In the genomic region with DNA sequence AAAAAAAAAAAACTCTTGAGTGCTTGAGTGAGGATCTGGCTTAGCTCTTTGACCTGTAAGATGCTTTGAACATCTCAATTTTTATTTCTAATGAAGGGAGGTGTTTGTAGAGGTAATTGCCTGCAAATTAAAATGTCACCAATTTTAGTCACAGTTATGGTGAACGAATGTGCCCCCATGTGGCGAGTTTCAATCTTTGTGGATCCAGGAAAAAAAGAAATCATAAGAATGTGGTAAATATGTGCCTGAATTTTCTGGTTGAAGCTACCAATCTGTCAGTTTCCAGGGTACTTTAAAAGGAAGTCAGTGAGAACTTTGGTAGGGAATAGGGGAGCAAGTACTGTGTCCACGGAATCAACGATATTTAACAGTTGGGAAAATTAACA, we compare ENCODE assay signal across 22 cellular contexts.
DNase-seq lines count a peak whose midpoint lies in the region; TF ChIP-seq lines count a peak whose summit lies in the region.
"Had no signal": no experiment of that assay in that cellular context is flagged by ENCODE, and none has a peak within 500 bp of the region (broad histone marks: within the 10 kb centered on the region; RNA-seq: fewer than 3 reads in every experiment).

No MANE protein-coding gene starts in this region.

- H3K9me3 ChIP-seq in H9 (ENCODE audit: control insufficient read depth, low read depth, low read length) = no peaks in the 10 kb centered on the region
- H3K9me3 ChIP-seq: gastrocnemius medialis had no signal

- no peak overlapping the region for H3K9ac ChIP-seq in H9 (ENCODE audit: extremely low read depth, insufficient read length, low read length)

- no peaks in the 10 kb centered on the region for H3K27me3 ChIP-seq in H9 (ENCODE audit: insufficient read depth, low read length)
- H3K27me3 ChIP-seq: dorsolateral prefrontal cortex, gastrocnemius medialis had no signal

- H2BK5ac ChIP-seq in H9 (ENCODE audit: insufficient read length, low read length) = no peak overlapping the region

- no peaks in the 10 kb centered on the region for H3K4me1 ChIP-seq in H9 (ENCODE audit: insufficient read depth, low read length)
- H3K4me1 ChIP-seq: gastrocnemius medialis had no signal

- H3K9me3 Mint-ChIP-seq in H9 (no peaks in the 10 kb centered on the region), chondrocyte (ENCODE audit: low read depth) (no peaks in the 10 kb centered on the region)

- no peak overlapping the region for H4K5ac ChIP-seq in H9 (ENCODE audit: insufficient read length, low read depth, low read length)

- H3K27ac ChIP-seq in H9 (ENCODE audit: insufficient read length, low read depth, low read length) = no peak overlapping the region
- H3K27ac ChIP-seq: dorsolateral prefrontal cortex, gastrocnemius medialis, RWPE1 had no signal

- no peak overlapping the region for H3K14ac ChIP-seq in H9 (ENCODE audit: insufficient read depth, low read length)

- no peak overlapping the region for H3K4me2 ChIP-seq in H9 (ENCODE audit: insufficient read depth, insufficient read length, low read length)

- H3K4ac ChIP-seq in H9 (ENCODE audit: low read depth, low read length) = no peak overlapping the region

- no peak overlapping the region for H3K56ac ChIP-seq in H9 (ENCODE audit: insufficient read length, low read depth, low read length)

- H2AFZ ChIP-seq in H9 (ENCODE audit: low read length) = no peak overlapping the region

- H3K23me2 ChIP-seq in H9 (ENCODE audit: insufficient read length, low read depth, low read length, poor library complexity, severe bottlenecking) = no peaks in the 10 kb centered on the region

- H2BK120ac ChIP-seq in H9 (ENCODE audit: low read depth, low read length, poor library complexity, severe bottlenecking) = no peak overlapping the region

- no CpG with 5 or more reads among the region's 4 CpGs for WGBS in H9 (ENCODE audit: extremely low coverage, insufficient read length, low lambda C conversion rate)

- H3T11ph ChIP-seq in H9 (ENCODE audit: low read length) = no peak overlapping the region

- H2BK20ac ChIP-seq in H9 (ENCODE audit: low read depth, low read length, poor library complexity, severe bottlenecking) = no peak overlapping the region

- H2AK5ac ChIP-seq in H9 (ENCODE audit: insufficient read length, low read length) = no peak overlapping the region

- H3K27ac Mint-ChIP-seq in H9 (no peak overlapping the region), chondrocyte (ENCODE audit: unreplicated experiment) (no peak overlapping the region)
- H3K27ac Mint-ChIP-seq: CD4-positive, alpha-beta memory T cell; naive thymus-derived CD4-positive, alpha-beta T cell had no signal

- H3K23ac ChIP-seq in H9 (ENCODE audit: insufficient read length, low read depth, low read length) = no peak overlapping the region

- H3K4me1 Mint-ChIP-seq in H9 = no peaks in the 10 kb centered on the region
- H3K4me1 Mint-ChIP-seq in chondrocyte (ENCODE audit: low read depth) = no peaks in the 10 kb centered on the region
- H3K4me1 Mint-ChIP-seq: CD4-positive, alpha-beta memory T cell; naive thymus-derived CD4-positive, alpha-beta T cell had no signal

- H2BK12ac ChIP-seq in H9 (ENCODE audit: insufficient read length, low read depth, low read length) = no peak overlapping the region

- no peak overlapping the region for H2BK15ac ChIP-seq in H9 (ENCODE audit: low read depth, low read length)

- no peaks in the 10 kb centered on the region for H3K79me1 ChIP-seq in H9 (ENCODE audit: insufficient read depth, low read depth, low read length, poor library complexity, severe bottlenecking)

- TF ChIP-seq CTCF in H9 (conservative IDR thresholded peaks at IDR 0.05) (peak; percentile 37; the same call in 2 of the 3 replicates), choroid plexus epithelial cell (conservative IDR thresholded peaks at IDR 0.05; ENCODE audit: low read depth, low read length) (no peak), chondrocyte (IDR thresholded peaks at IDR 0.05) (no peak)

- no peaks in the 10 kb centered on the region for H3K36me3 Mint-ChIP-seq in H9 (ENCODE audit: insufficient read depth in 1 of 3, low read depth in 3 of 3)
- H3K36me3 Mint-ChIP-seq in chondrocyte (ENCODE audit: low read depth) = no peaks in the 10 kb centered on the region
- H3K36me3 Mint-ChIP-seq: CD4-positive, alpha-beta memory T cell; naive thymus-derived CD4-positive, alpha-beta T cell had no signal

- no peak overlapping the region for H4K8ac ChIP-seq in H9 (replicated peaks; ENCODE audit: insufficient read length, low read depth, low read length)

- no peak overlapping the region for H3K4me3 ChIP-seq in choroid plexus epithelial cell (ENCODE audit: low read depth, low read length)
- H3K4me3 ChIP-seq: dorsolateral prefrontal cortex, gastrocnemius medialis had no signal

- H3K27me3 Mint-ChIP-seq in H9 (ENCODE audit: low read depth) = no peaks in the 10 kb centered on the region
- no peaks in the 10 kb centered on the region for H3K27me3 Mint-ChIP-seq in chondrocyte (ENCODE audit: low read depth)
- H3K27me3 Mint-ChIP-seq: CD4-positive, alpha-beta memory T cell; naive thymus-derived CD4-positive, alpha-beta T cell had no signal

- H3K4me3 Mint-ChIP-seq in H9 = no peak overlapping the region
- H3K4me3 Mint-ChIP-seq in chondrocyte (ENCODE audit: unreplicated experiment) = no peak overlapping the region
- H3K4me3 Mint-ChIP-seq: CD4-positive, alpha-beta memory T cell; naive thymus-derived CD4-positive, alpha-beta T cell had no signal

- no peaks in the 10 kb centered on the region for H3K79me2 ChIP-seq in H9 (ENCODE audit: insufficient read depth, low read length)

- H4K91ac ChIP-seq in H9 (ENCODE audit: insufficient read length, low read depth, low read length) = no peak overlapping the region

- DNase-seq in A172 (ENCODE audit: low spot score) (peak; percentile 13), H9 (no peak), NCI-H1694 treated with DMSO at 0.1 percent for 48 hours (lab: John Stamatoyannopoulos, UW) (peak; percentile 44), choroid plexus epithelial cell (ENCODE audit: low read depth) (peak; percentile 5), NK-92 (lab: John Stamatoyannopoulos, UW; ENCODE audit: unreplicated experiment) (no peak), NCI-H2029 treated with DMSO at 0.1 percent for 48 hours (lab: John Stamatoyannopoulos, UW) (no peak), glomerular visceral epithelial cell (ENCODE audit: extremely low spot score) (no peak), chondrocyte (ENCODE audit: low spot score) (no peak)
- DNase-seq: activated CD4-positive, alpha-beta T cell treated with anti-CD3 and anti-CD28 coated beads for 4 hours; activated CD8-positive, alpha-beta memory T cell treated with anti-CD3 and anti-CD28 coated beads, Interleukin-2, amount 50 U/mL, for 4 hours; amniotic stem cell; CD4-positive, alpha-beta memory T cell; DMS79 treated with DMSO at 0.1 percent for 48 hours; erythroblast; gastrocnemius medialis; KBM-7; kidney glomerular epithelial cell; naive thymus-derived CD4-positive, alpha-beta T cell; NCI-H1105 treated with DMSO at 0.1 percent for 48 hours; stimulated activated CD4-positive, alpha-beta T cell treated with anti-CD3 and anti-CD28 coated beads, Interleukin-4, amount 100 ng/mL, for 1 hour had no signal

- H3K18ac ChIP-seq in H9 (ENCODE audit: insufficient read length, low read depth, low read length) = no peak overlapping the region

- no peaks in the 10 kb centered on the region for H4K20me1 ChIP-seq in H9 (ENCODE audit: control insufficient read depth, insufficient read depth, insufficient read length)

Comparison
In these comparisons a context has a peak if more than half of its experiments do, and no peak if none do; other contexts are left out.
1. DNase-seq: peak in A172 (single experiment), NCI-H1694 treated with DMSO at 0.1 percent for 48 hours (single experiment) and choroid plexus epithelial cell (single experiment); none in H9 (single experiment), NK-92 (single experiment), NCI-H2029 treated with DMSO at 0.1 percent for 48 hours (single experiment), glomerular visceral epithelial cell (single experiment) and chondrocyte (single experiment).